ENCODE assay signal across 8 cellular contexts in genomic region chr7:103649052-103649451, GRCh38.
"Had no signal": no experiment of that assay in that cellular context is flagged by ENCODE, and none has a peak within 500 bp of the region (broad histone marks: within the 10 kb centered on the region; RNA-seq: fewer than 3 reads in every experiment).

No MANE protein-coding gene starts in this region.

- ATAC-seq: GM12878 had no signal

- H3K4me3 ChIP-seq: GM12878 had no signal

- FAIRE-seq: G401.6, GM12878, GM12891, GM12892, GM18507, GM19239 had no signal

- DNase-seq: GDM1, GF-D8 had no signal
